In the genomic region with DNA sequence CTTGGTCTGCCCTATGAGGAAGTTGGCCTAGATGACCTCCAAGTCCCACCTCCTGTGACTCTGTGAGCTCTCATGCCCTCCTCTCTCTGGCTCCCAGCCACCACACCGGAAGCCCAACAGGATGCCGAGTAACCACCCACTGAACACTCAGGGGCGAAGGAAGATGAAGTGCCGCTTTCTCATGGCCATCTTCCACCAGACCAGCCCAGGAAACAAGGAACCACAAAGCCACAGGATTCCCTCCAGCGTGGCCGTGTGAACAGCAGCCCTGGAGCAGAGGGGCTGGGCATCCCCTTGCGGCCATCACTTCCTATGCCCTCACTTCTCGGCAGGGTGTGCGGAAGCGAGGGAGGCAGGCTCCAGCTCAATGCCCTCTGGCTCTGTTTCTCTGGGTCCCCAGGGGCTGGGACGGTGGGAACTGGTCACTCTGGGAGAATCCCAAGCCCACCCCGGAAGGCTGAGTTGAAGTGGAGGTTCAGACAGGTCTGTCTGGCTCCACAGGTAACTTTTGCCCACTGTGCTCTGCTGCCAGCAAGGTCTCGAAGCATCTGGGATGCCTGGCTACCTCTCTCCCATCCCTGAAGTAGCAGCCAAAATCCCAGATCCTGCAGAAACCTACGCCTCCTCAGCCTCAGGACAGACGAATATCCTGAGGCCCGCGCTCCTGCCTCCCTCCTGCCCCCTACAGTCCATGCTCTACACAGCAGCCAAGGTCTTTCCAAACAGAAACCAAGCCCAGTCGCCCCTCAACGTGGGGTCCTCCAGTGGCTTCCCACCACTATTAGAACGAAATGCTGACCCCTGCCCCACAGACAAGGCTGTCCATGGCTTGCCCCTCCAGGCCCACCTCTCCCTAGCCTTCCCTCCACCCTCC, we compare ENCODE assay signal across 9 cellular contexts. TPM values are rescaled to one million over a fixed set of nuclear protein-coding genes. Genes with fewer than 3 reads are reported as not detected.
DNase-seq lines count a peak whose midpoint lies in the region; ATAC-seq and TF ChIP-seq lines count a peak whose summit lies in the region.
"Had no signal": no experiment of that assay in that cellular context is flagged by ENCODE, and none has a peak within 500 bp of the region (broad histone marks: within the 10 kb centered on the region; RNA-seq: fewer than 3 reads in every experiment).

No MANE protein-coding gene starts in this region.

- peak overlapping the region; percentile 72 for H3K9ac ChIP-seq in PC-3 (ENCODE audit: low read length)

- H3K4me3 ChIP-seq in A673 (ENCODE audit: low read depth, low read length, poor library complexity, severe bottlenecking) (peak overlapping the region; percentile 50), PC-3 (ENCODE audit: low read length) (peak overlapping the region; percentile 48; the same call in 1 of the 2 replicates)
- H3K4me3 ChIP-seq: HAP-1 had no signal

- H4K20me1 ChIP-seq in PC-3 (ENCODE audit: low read length) = 0 out of 2 replicates have a peak, but pooled peaks cover 4% of the 10 kb centered on the region

- H3K4me1 ChIP-seq in A673 (ENCODE audit: insufficient read depth, low read length, poor library complexity, severe bottlenecking) (peaks cover 35% of the 10 kb centered on the region), PC-3 (ENCODE audit: insufficient read depth, low read length) (peaks cover 71% of the 10 kb centered on the region)

- H3K27me3 ChIP-seq in A673 (replicated peaks; ENCODE audit: insufficient read depth, low read depth, low read length, poor library complexity) (no peaks in the 10 kb centered on the region), PC-3 (ENCODE audit: low read length) (no peaks in the 10 kb centered on the region)

- DNase-seq in A673 (ENCODE audit: low spot score) = peak; percentile 78
- peak; percentile 84 for DNase-seq in PC-3
- peak; percentile 69 for DNase-seq in activated T-helper 1 cell treated with Interleukin-2 at 50 U/mL for 16 hours (ENCODE audit: low read depth)
- DNase-seq in fibroblast of peridontal ligament (ENCODE audit: extremely low read depth) = peak; percentile 88
- peak; percentile 38 for DNase-seq in occipital lobe (lab: John Stamatoyannopoulos, UW)

- peaks cover 72% of the 10 kb centered on the region for H3K79me2 ChIP-seq in PC-3 (ENCODE audit: low read length)

- H3F3A ChIP-seq in PC-3 (ENCODE audit: low read length, unreplicated experiment) = no peaks in the 10 kb centered on the region

- H3K9me2 ChIP-seq in PC-3 (replicated peaks; ENCODE audit: low read length) = no peaks in the 10 kb centered on the region

- CTCF ChIA-PET in A673 (lab: Charles Lee) (interaction anchor here (0.7 to 2.5 kb wide), 4 partner anchors 8 to 79 kb away, joined by 3 to 11 read pairs (median 4); no protein-coding TSS in a partner anchor), PC-3 (lab: Charles Lee) (interaction anchor here (0.5 to 1.0 kb wide), 4 partner anchors 44 to 102 kb away, joined by 3 to 5 read pairs (median 4); partner anchors contain the start of gene ECE1)

- peak overlapping the region; percentile 70 for H3K27ac ChIP-seq in A673 (ENCODE audit: low read depth, low read length, poor library complexity, severe bottlenecking)
- peak overlapping the region; percentile 91 for H3K27ac ChIP-seq in PC-3 (ENCODE audit: low read length)
- H3K27ac ChIP-seq in temporal lobe (ENCODE audit: low read depth, low read length) = peak overlapping the region; percentile 36

- POLR2A ChIA-PET in A673 (lab: Charles Lee; ENCODE audit: low non-redundant PET) = no interaction called here
- POLR2A ChIA-PET in PC-3 (lab: Charles Lee; ENCODE audit: unreplicated experiment) = interaction anchor here (0.6 to 0.7 kb wide), 2 partner anchors 11 to 73 kb away, joined by 3 to 4 read pairs; no protein-coding TSS in a partner anchor

- H3K4me2 ChIP-seq in PC-3 (ENCODE audit: low read length) = peak overlapping the region; percentile 74

- intact Hi-C loops in A673 (cut with micrococcal nuclease; ENCODE audit: unreplicated experiment) (loop anchor here (1.0 kb wide), 1 partner anchor 79 kb away; no protein-coding TSS in a partner anchor), PC-3 (cut with micrococcal nuclease) (loop anchor here (5.0 kb wide), 1 partner anchor 42 kb away; the partner anchor contains the start of gene ECE1)

- H3K9me3 ChIP-seq in A673 (ENCODE audit: low read depth, low read length, poor library complexity, severe bottlenecking) (no peaks in the 10 kb centered on the region), PC-3 (ENCODE audit: low read length) (no peaks in the 10 kb centered on the region)
- H3K9me3 ChIP-seq: HAP-1 had no signal

- TF ChIP-seq CTCF in A673 (conservative IDR thresholded peaks at IDR 0.05; ENCODE audit: low read depth, low read length) (peak; percentile 87), PC-3 (conservative IDR thresholded peaks at IDR 0.05; ENCODE audit: low read depth, low read length) (peak; percentile 76)

- H2AFZ ChIP-seq in PC-3 (ENCODE audit: low read length) = 0 out of 2 replicates have a peak overlapping the region, but pooled peaks have one; percentile 1

- no peaks in the 10 kb centered on the region for H3K36me3 ChIP-seq in A673 (ENCODE audit: insufficient read depth, low read length, poor library complexity, severe bottlenecking)
- H3K36me3 ChIP-seq in PC-3 (ENCODE audit: low read depth, low read length) = no peaks in the 10 kb centered on the region
- H3K36me3 ChIP-seq: HAP-1 had no signal

- BruUV-seq in A673 (replicated peaks; lab: Mats Ljungman, UMichigan) (no TSS peak), PC-3 (replicated peaks; lab: Mats Ljungman, UMichigan) (no TSS peak)

- ATAC-seq in GM18511 (IDR thresholded peaks at IDR 0.05; ENCODE audit: unreplicated experiment) (peak; percentile 85), HG03066 (IDR thresholded peaks at IDR 0.05; ENCODE audit: low read depth, unreplicated experiment) (peak; percentile 74), PC-3 (peak; percentile 49)

RNA-seq across cellular contexts. Expression of gene ECE1, which starts 44.2 kb away (rescaled TPM):
- total RNA-seq in A673 (2021) = 31.5 and 37.7 TPM in 2 replicates
- total RNA-seq in PC-3 (2014; rRNA removed) = 86.8 and 110 TPM in 2 replicates
- 9.5 TPM for total RNA-seq in occipital lobe
- total RNA-seq in temporal lobe = 9.8 TPM

Comparison
In these comparisons a context has a peak if more than half of its experiments do, and no peak if none do; other contexts are left out.
1. Peak in every context shown above with its lines: DNase-seq, ATAC-seq, H3K4me3 ChIP-seq and H3K27ac ChIP-seq.
2. DNase-seq: peak in every context shown above with its lines; median percentile 88 in fibroblast of peridontal ligament; 84 in PC-3; 78 in A673; 69 in activated T-helper 1 cell treated with Interleukin-2 at 50 U/mL for 16 hours; 38 in occipital lobe.
3. H3K27ac ChIP-seq: peak in every context shown above with its lines; median percentile 91 in PC-3; 70 in A673; 36 in temporal lobe.